15 cellular contexts compared by ENCODE assay signal in genomic region chr7:158270106-158270775, GRCh38.
A peak's percentile ranks its signal among the peaks of the same experiment; 100 is the strongest.
DNase-seq lines count a peak whose midpoint lies in the region; ATAC-seq and TF ChIP-seq lines count a peak whose summit lies in the region.
"Had no signal": no experiment of that assay in that cellular context is flagged by ENCODE, and none has a peak within 500 bp of the region (broad histone marks: within the 10 kb centered on the region; RNA-seq: fewer than 3 reads in every experiment).

No MANE protein-coding gene starts in this region.

- no peaks in the 10 kb centered on the region for H3K4me1 Mint-ChIP-seq in activated naive CD8-positive, alpha-beta T cell treated with anti-CD3 and anti-CD28 coated beads, Interleukin-2, amount 10 ng/mL, durations not matched to agents 7 days and 5 days
- no peaks in the 10 kb centered on the region for H3K4me1 Mint-ChIP-seq in activated naive CD8-positive, alpha-beta T cell treated with anti-CD3 and anti-CD28 coated beads, Interleukin-2, amount 50 U/mL, for 24 hours
- no peaks in the 10 kb centered on the region for H3K4me1 Mint-ChIP-seq in chondrocyte (ENCODE audit: low read depth)
- H3K4me1 Mint-ChIP-seq in stimulated activated naive CD8-positive, alpha-beta T cell treated with anti-CD3 and anti-CD28 coated beads, Interleukin-15, amount 100 ng/mL, for 72 hours = no peaks in the 10 kb centered on the region

- peaks cover 8% of the 10 kb centered on the region for H3K4me1 ChIP-seq in mucosa of descending colon (ENCODE audit: low read depth)
- H3K4me1 ChIP-seq: BLaER1 treated with 17β-estradiol and CSF1 and Interleukin-3, amounts not matched to agents 10 nM and 100 nM had no signal

- H3K4me3 Mint-ChIP-seq in activated naive CD8-positive, alpha-beta T cell treated with anti-CD3 and anti-CD28 coated beads, Interleukin-2, amount 10 ng/mL, durations not matched to agents 7 days and 5 days = no peak overlapping the region
- H3K4me3 Mint-ChIP-seq in activated naive CD8-positive, alpha-beta T cell treated with anti-CD3 and anti-CD28 coated beads, Interleukin-2, amount 50 U/mL, for 24 hours = no peak overlapping the region
- H3K4me3 Mint-ChIP-seq in chondrocyte (ENCODE audit: unreplicated experiment) = no peak overlapping the region
- H3K4me3 Mint-ChIP-seq in stimulated activated naive CD8-positive, alpha-beta T cell treated with anti-CD3 and anti-CD28 coated beads, Interleukin-15, amount 100 ng/mL, for 72 hours = no peak overlapping the region

- H3K36me3 ChIP-seq in mucosa of descending colon (ENCODE audit: low read depth) = no peaks in the 10 kb centered on the region
- H3K36me3 ChIP-seq: BLaER1 treated with 17β-estradiol and CSF1 and Interleukin-3, amounts not matched to agents 10 nM and 100 nM had no signal

- H3K9me3 ChIP-seq in mucosa of descending colon = no peaks in the 10 kb centered on the region

- H3K9me3 Mint-ChIP-seq in activated naive CD8-positive, alpha-beta T cell treated with anti-CD3 and anti-CD28 coated beads, Interleukin-2, amount 10 ng/mL, durations not matched to agents 7 days and 5 days = no peaks in the 10 kb centered on the region
- no peaks in the 10 kb centered on the region for H3K9me3 Mint-ChIP-seq in activated naive CD8-positive, alpha-beta T cell treated with anti-CD3 and anti-CD28 coated beads, Interleukin-2, amount 50 U/mL, for 24 hours
- H3K9me3 Mint-ChIP-seq in chondrocyte (ENCODE audit: low read depth) = peaks cover 17% of the 10 kb centered on the region
- H3K9me3 Mint-ChIP-seq in stimulated activated naive CD8-positive, alpha-beta T cell treated with anti-CD3 and anti-CD28 coated beads, Interleukin-15, amount 100 ng/mL, for 72 hours = no peaks in the 10 kb centered on the region

- ATAC-seq in activated naive CD8-positive, alpha-beta T cell treated with anti-CD3 and anti-CD28 coated beads, Interleukin-2, amount 10 ng/mL, durations not matched to agents 7 days and 5 days (ENCODE audit: low read depth) = no peak
- ATAC-seq in activated naive CD8-positive, alpha-beta T cell treated with anti-CD3 and anti-CD28 coated beads, Interleukin-2, amount 50 U/mL, for 24 hours = no peak
- ATAC-seq in mucosa of descending colon (peak; percentile 10), HG03097 (IDR thresholded peaks at IDR 0.05; ENCODE audit: low FRiP score, unreplicated experiment) (no peak), GM18517 (IDR thresholded peaks at IDR 0.05; ENCODE audit: unreplicated experiment) (no peak)
- peak; percentile 49 for ATAC-seq in stimulated activated naive CD8-positive, alpha-beta T cell treated with anti-CD3 and anti-CD28 coated beads, Interleukin-15, amount 100 ng/mL, for 72 hours

- DNase-seq in activated naive CD8-positive, alpha-beta T cell treated with anti-CD3 and anti-CD28 coated beads, Interleukin-2, amount 10 ng/mL, durations not matched to agents 7 days and 5 days = peak; percentile 10
- DNase-seq in activated naive CD8-positive, alpha-beta T cell treated with anti-CD3 and anti-CD28 coated beads, Interleukin-2, amount 50 U/mL, for 24 hours = no peak
- DNase-seq in chondrocyte (ENCODE audit: low spot score) (peak; percentile 77), mucosa of descending colon (peak in 1 of 3 donors; percentile 29)
- DNase-seq in stimulated activated naive CD8-positive, alpha-beta T cell treated with anti-CD3 and anti-CD28 coated beads, Interleukin-15, amount 100 ng/mL, for 72 hours = no peak
- no peak for DNase-seq in activated CD8-positive, alpha-beta memory T cell treated with anti-CD3 and anti-CD28 coated beads, Interleukin-2, amount 50 U/mL, for 4 hours
- DNase-seq: DMS153, IMR-90, MV-4-11, NCI-H1436 treated with DMSO at 0.1 percent for 48 hours, NCI-H2081 treated with DMSO at 0.1 percent for 48 hours, NCI-H524 treated with DMSO at 0.1 percent for 48 hours had no signal

- no peaks in the 10 kb centered on the region for H3K36me3 Mint-ChIP-seq in activated naive CD8-positive, alpha-beta T cell treated with anti-CD3 and anti-CD28 coated beads, Interleukin-2, amount 10 ng/mL, durations not matched to agents 7 days and 5 days
- H3K36me3 Mint-ChIP-seq in activated naive CD8-positive, alpha-beta T cell treated with anti-CD3 and anti-CD28 coated beads, Interleukin-2, amount 50 U/mL, for 24 hours (ENCODE audit: low read depth) = no peaks in the 10 kb centered on the region
- H3K36me3 Mint-ChIP-seq in chondrocyte (ENCODE audit: low read depth) = no peaks in the 10 kb centered on the region

- no peak overlapping the region for H3K4me3 ChIP-seq in mucosa of descending colon
- H3K4me3 ChIP-seq: BLaER1 treated with 17β-estradiol and CSF1 and Interleukin-3, amounts not matched to agents 10 nM and 100 nM had no signal

- intact Hi-C loops in mucosa of descending colon (cut with DNase I, micrococcal nuclease) = no loop called here

- no peaks in the 10 kb centered on the region for H3K27me3 Mint-ChIP-seq in activated naive CD8-positive, alpha-beta T cell treated with anti-CD3 and anti-CD28 coated beads, Interleukin-2, amount 10 ng/mL, durations not matched to agents 7 days and 5 days
- no peaks in the 10 kb centered on the region for H3K27me3 Mint-ChIP-seq in activated naive CD8-positive, alpha-beta T cell treated with anti-CD3 and anti-CD28 coated beads, Interleukin-2, amount 50 U/mL, for 24 hours
- H3K27me3 Mint-ChIP-seq in chondrocyte (ENCODE audit: low read depth) = no peaks in the 10 kb centered on the region
- no peaks in the 10 kb centered on the region for H3K27me3 Mint-ChIP-seq in stimulated activated naive CD8-positive, alpha-beta T cell treated with anti-CD3 and anti-CD28 coated beads, Interleukin-15, amount 100 ng/mL, for 72 hours

- TF ChIP-seq CTCF in chondrocyte (IDR thresholded peaks at IDR 0.05) = no peak
- no peak for TF ChIP-seq CTCF in mucosa of descending colon (IDR thresholded peaks at IDR 0.05)

- H3K27ac Mint-ChIP-seq in activated naive CD8-positive, alpha-beta T cell treated with anti-CD3 and anti-CD28 coated beads, Interleukin-2, amount 10 ng/mL, durations not matched to agents 7 days and 5 days = no peak overlapping the region
- H3K27ac Mint-ChIP-seq in activated naive CD8-positive, alpha-beta T cell treated with anti-CD3 and anti-CD28 coated beads, Interleukin-2, amount 50 U/mL, for 24 hours = no peak overlapping the region
- H3K27ac Mint-ChIP-seq in chondrocyte (ENCODE audit: unreplicated experiment) = no peak overlapping the region
- no peak overlapping the region for H3K27ac Mint-ChIP-seq in stimulated activated naive CD8-positive, alpha-beta T cell treated with anti-CD3 and anti-CD28 coated beads, Interleukin-15, amount 100 ng/mL, for 72 hours

- POLR2A ChIA-PET in activated naive CD8-positive, alpha-beta T cell treated with anti-CD3 and anti-CD28 coated beads, Interleukin-2, amount 10 ng/mL, durations not matched to agents 7 days and 5 days (lab: Charles Lee) = no interaction called here

Comparison
In these comparisons a context has a peak if more than half of its experiments do, and no peak if none do; other contexts are left out.
1. DNase-seq: peak in activated naive CD8-positive, alpha-beta T cell treated with anti-CD3 and anti-CD28 coated beads, Interleukin-2, amount 10 ng/mL, durations not matched to agents 7 days and 5 days (single experiment) and chondrocyte (single experiment); none in activated naive CD8-positive, alpha-beta T cell treated with anti-CD3 and anti-CD28 coated beads, Interleukin-2, amount 50 U/mL, for 24 hours (single experiment), stimulated activated naive CD8-positive, alpha-beta T cell treated with anti-CD3 and anti-CD28 coated beads, Interleukin-15, amount 100 ng/mL, for 72 hours (0 of 2) and activated CD8-positive, alpha-beta memory T cell treated with anti-CD3 and anti-CD28 coated beads, Interleukin-2, amount 50 U/mL, for 4 hours (single experiment).
2. ATAC-seq: peak in mucosa of descending colon (single experiment) and stimulated activated naive CD8-positive, alpha-beta T cell treated with anti-CD3 and anti-CD28 coated beads, Interleukin-15, amount 100 ng/mL, for 72 hours (single experiment); none in activated naive CD8-positive, alpha-beta T cell treated with anti-CD3 and anti-CD28 coated beads, Interleukin-2, amount 10 ng/mL, durations not matched to agents 7 days and 5 days (single experiment), activated naive CD8-positive, alpha-beta T cell treated with anti-CD3 and anti-CD28 coated beads, Interleukin-2, amount 50 U/mL, for 24 hours (single experiment), HG03097 (single experiment) and GM18517 (single experiment).